Comparison of ENCODE assay signal across 21 cellular contexts in the genomic region with DNA sequence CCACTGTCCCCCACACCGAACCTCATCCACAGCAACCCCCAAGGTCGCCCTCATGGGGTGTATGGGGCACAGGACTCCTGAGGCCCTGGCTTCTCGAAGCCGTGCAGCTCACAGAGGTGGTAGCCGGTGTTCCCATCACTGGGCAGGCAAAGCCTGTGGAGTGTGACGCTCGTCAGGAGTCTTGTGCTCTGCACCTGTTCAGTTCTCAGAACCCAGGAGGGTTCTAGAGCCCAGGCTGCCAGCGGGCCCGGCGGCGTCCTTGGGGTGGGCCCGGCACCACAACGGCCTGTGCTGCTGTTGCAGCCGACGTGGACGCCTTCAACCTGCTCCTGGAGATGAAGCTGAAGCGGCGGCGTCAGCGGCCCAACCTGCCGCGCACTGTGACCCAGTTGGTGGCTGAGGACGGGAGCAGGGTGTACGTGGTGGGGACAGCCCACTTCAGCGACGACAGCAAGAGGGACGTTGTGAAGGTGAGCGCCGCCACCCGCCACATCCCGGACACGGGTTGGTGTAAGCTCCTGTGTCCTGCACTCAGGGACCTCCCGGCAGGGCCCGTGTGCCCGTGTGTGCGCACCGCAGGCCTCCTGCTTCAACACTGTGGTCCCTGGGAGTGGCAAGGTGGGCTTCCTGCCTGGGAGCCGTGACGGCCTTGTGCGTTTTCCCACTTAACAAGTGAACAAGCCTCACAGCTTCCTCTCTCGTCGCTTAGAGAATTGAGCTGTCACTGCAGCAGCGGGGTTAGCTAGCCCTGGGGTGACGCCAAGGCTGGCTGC. TPM values are rescaled to one million over a fixed set of nuclear protein-coding genes. Genes with fewer than 3 reads are reported as not detected.
DNase-seq lines count a peak whose midpoint lies in the region; ATAC-seq, FAIRE-seq and TF ChIP-seq lines count a peak whose summit lies in the region.
"Had no signal": no experiment of that assay in that cellular context is flagged by ENCODE, and none has a peak within 500 bp of the region (broad histone marks: within the 10 kb centered on the region; RNA-seq: fewer than 3 reads in every experiment).

No MANE protein-coding gene starts in this region.

- no peak for DNase-seq in activated CD4-positive, alpha-beta T cell treated with anti-CD3 and anti-CD28 coated beads, Interleukin-2, amount 10 ng/mL, durations not matched to agents 7 days and 5 days
- DNase-seq in activated CD4-positive, alpha-beta T cell treated with anti-CD3 and anti-CD28 coated beads for 36 hours = no peak
- DNase-seq in GM12878 (ENCODE audit: low read depth, low spot score) (no peak), NCI-H187 treated with DMSO at 0.1 percent for 48 hours (lab: John Stamatoyannopoulos, UW) (no peak)
- DNase-seq: activated CD8-positive, alpha-beta memory T cell treated with anti-CD3 and anti-CD28 coated beads, Interleukin-2, amount 50 U/mL, for 4 hours; activated effector memory CD4-positive, alpha-beta T cell treated with anti-CD3 and anti-CD28 coated beads, Interleukin-2, amount 50 U/mL, for 16 hours; Caco-2; foreskin fibroblast; HCEC 1CT; hippocampal formation; islet precursor cell; KG1; NCI-H1930; NCI-H226; NCI-H82; PC-9; stimulated activated CD4-positive, alpha-beta T cell treated with anti-CD3 and anti-CD28 coated beads, Interleukin-12 subunit alpha, Interleukin-12 subunit beta, amount 100 ng/mL, for 4 hours had no signal

- in situ Hi-C loops in GM12878 (cut with MboI) = no loop called here

- H3K4me3 ChIP-seq in GM12878 (no peak overlapping the region), neutrophil (ENCODE audit: low read depth in 1 of 2, low read length in 1 of 2) (no peak overlapping the region)
- H3K4me3 ChIP-seq: adrenal gland, lung, PC-9 had no signal

- no peak overlapping the region for H3K9ac ChIP-seq in GM12878 (ENCODE audit: control insufficient read depth, insufficient read depth, low read length)

- H3K27ac ChIP-seq in GM12878 (ENCODE audit: control insufficient read depth, insufficient read depth) (peak overlapping the region; percentile 61), neutrophil (peak overlapping the region; percentile 99)
- H3K27ac ChIP-seq: adrenal gland, PC-9 had no signal

- BruUV-seq in GM12878 (replicated peaks; lab: Mats Ljungman, UMichigan) = no TSS peak

- H3K27ac Mint-ChIP-seq in activated CD4-positive, alpha-beta T cell treated with anti-CD3 and anti-CD28 coated beads, Interleukin-2, amount 10 ng/mL, durations not matched to agents 7 days and 5 days = peak overlapping the region; percentile 2
- no peak overlapping the region for H3K27ac Mint-ChIP-seq in activated CD4-positive, alpha-beta T cell treated with anti-CD3 and anti-CD28 coated beads for 36 hours

- H3K9me3 ChIP-seq in GM12878 (replicated peaks; ENCODE audit: control insufficient read depth, insufficient read depth, low read length) (no peaks in the 10 kb centered on the region), neutrophil (no peaks in the 10 kb centered on the region)
- H3K9me3 ChIP-seq: adrenal gland, Caco-2 had no signal

- H3K4me2 ChIP-seq in GM12878 (ENCODE audit: control insufficient read depth, insufficient read depth) = peak overlapping the region; percentile 32
- H3K4me2 ChIP-seq: PC-9 had no signal

- peaks cover 28% of the 10 kb centered on the region for H3K4me1 Mint-ChIP-seq in activated CD4-positive, alpha-beta T cell treated with anti-CD3 and anti-CD28 coated beads, Interleukin-2, amount 10 ng/mL, durations not matched to agents 7 days and 5 days
- H3K4me1 Mint-ChIP-seq in activated CD4-positive, alpha-beta T cell treated with anti-CD3 and anti-CD28 coated beads for 36 hours = peaks cover 26% of the 10 kb centered on the region

- H3K36me3 ChIP-seq in GM12878 (ENCODE audit: control insufficient read depth in 2 of 2, insufficient read depth in 2 of 2, low read length in 1 of 2) = peaks cover 0 to 43% of the 10 kb centered on the region in 2 experiments; a peak in 3 of 4 replicates
- H3K36me3 ChIP-seq in neutrophil = peaks cover 57% of the 10 kb centered on the region

- no peaks in the 10 kb centered on the region for H3K27me3 Mint-ChIP-seq in activated CD4-positive, alpha-beta T cell treated with anti-CD3 and anti-CD28 coated beads, Interleukin-2, amount 10 ng/mL, durations not matched to agents 7 days and 5 days
- no peaks in the 10 kb centered on the region for H3K27me3 Mint-ChIP-seq in activated CD4-positive, alpha-beta T cell treated with anti-CD3 and anti-CD28 coated beads for 36 hours

- WGBS in GM12878 (ENCODE audit: insufficient coverage, insufficient replicate concordance, low lambda C conversion rate, missing lambda C conversion rate) = 78% methylated on average over 37 of the region's 44 CpGs

- H3K4me1 ChIP-seq in GM12878 (ENCODE audit: control insufficient read depth, insufficient read depth, low read length) (peaks cover 52% of the 10 kb centered on the region), neutrophil (ENCODE audit: control insufficient read depth in 1 of 2, insufficient read depth in 1 of 2, low read depth in 1 of 2, low read length in 1 of 2) (peaks cover 46 to 47% of the 10 kb centered on the region in 2 experiments)
- H3K4me1 ChIP-seq: Caco-2 had no signal

- TF ChIP-seq CTCF in GM12878 (IDR thresholded peaks at IDR 0.05 in 2 of 3, conservative IDR thresholded peaks at IDR 0.05 in 1 of 3; ENCODE audit: control insufficient read depth in 2 of 3, extremely low read depth in 1 of 3, insufficient read depth in 1 of 3, low read depth in 3 of 3, low read length in 3 of 3) = no peak
- TF ChIP-seq CTCF in neutrophil (IDR thresholded peaks at IDR 0.05) = no peak

- peaks cover 43% of the 10 kb centered on the region for H3K79me2 ChIP-seq in GM12878 (ENCODE audit: control insufficient read depth, insufficient read depth, low read length)

- H4K20me1 ChIP-seq in GM12878 (ENCODE audit: control insufficient read depth, insufficient read depth) = no peaks in the 10 kb centered on the region

- POLR2A ChIA-PET in activated CD4-positive, alpha-beta T cell treated with anti-CD3 and anti-CD28 coated beads, Interleukin-2, amount 10 ng/mL, durations not matched to agents 7 days and 5 days (lab: Charles Lee) = no interaction called here
- POLR2A ChIA-PET in activated CD4-positive, alpha-beta T cell treated with anti-CD3 and anti-CD28 coated beads for 36 hours (lab: Charles Lee) = no interaction called here
- POLR2A ChIA-PET in GM12878 (lab: Charles Lee) = interaction anchor here (0.9 kb wide), 1 partner anchor 111 kb away, joined by 3 read pairs; no protein-coding TSS in a partner anchor

- H2AFZ ChIP-seq in GM12878 (ENCODE audit: control insufficient read depth, low read depth, low read length) = no peak overlapping the region
- H2AFZ ChIP-seq: PC-9 had no signal

- H3K36me3 Mint-ChIP-seq in activated CD4-positive, alpha-beta T cell treated with anti-CD3 and anti-CD28 coated beads, Interleukin-2, amount 10 ng/mL, durations not matched to agents 7 days and 5 days (ENCODE audit: low read depth) = peaks cover 25% of the 10 kb centered on the region
- peaks cover 24% of the 10 kb centered on the region for H3K36me3 Mint-ChIP-seq in activated CD4-positive, alpha-beta T cell treated with anti-CD3 and anti-CD28 coated beads for 36 hours (ENCODE audit: low read depth)

- H3K27me3 ChIP-seq in GM12878 (replicated peaks in 1 of 2; ENCODE audit: control insufficient read depth in 2 of 2, insufficient read depth in 2 of 2, low read length in 1 of 2) (no peaks in the 10 kb centered on the region), neutrophil (no peaks in the 10 kb centered on the region)
- H3K27me3 ChIP-seq: adrenal gland had no signal

- no peak for FAIRE-seq in GM12878 (lab: Jason Lieb, UNC)

- H3K4me3 Mint-ChIP-seq in activated CD4-positive, alpha-beta T cell treated with anti-CD3 and anti-CD28 coated beads, Interleukin-2, amount 10 ng/mL, durations not matched to agents 7 days and 5 days = no peak overlapping the region
- H3K4me3 Mint-ChIP-seq in activated CD4-positive, alpha-beta T cell treated with anti-CD3 and anti-CD28 coated beads for 36 hours = no peak overlapping the region

- CTCF ChIA-PET in activated CD4-positive, alpha-beta T cell treated with anti-CD3 and anti-CD28 coated beads, Interleukin-2, amount 10 ng/mL, durations not matched to agents 7 days and 5 days (lab: Charles Lee) = no interaction called here
- CTCF ChIA-PET in activated CD4-positive, alpha-beta T cell treated with anti-CD3 and anti-CD28 coated beads for 36 hours (lab: Charles Lee) = interaction anchor here (0.6 to 0.7 kb wide), 2 partner anchors 30 to 51 kb away, joined by 3 to 4 read pairs; no protein-coding TSS in a partner anchor
- CTCF ChIA-PET in GM12878 (lab: Yijun Ruan, JAX) = no interaction called here

- TF ChIP-seq EP300 in GM12878 (IDR thresholded peaks at IDR 0.05; ENCODE audit: borderline replicate concordance in 1 of 2, control insufficient read depth in 1 of 2, low read depth in 2 of 2, low read length in 2 of 2) = no peak

- H3K9me3 Mint-ChIP-seq in activated CD4-positive, alpha-beta T cell treated with anti-CD3 and anti-CD28 coated beads, Interleukin-2, amount 10 ng/mL, durations not matched to agents 7 days and 5 days = no peaks in the 10 kb centered on the region
- H3K9me3 Mint-ChIP-seq in activated CD4-positive, alpha-beta T cell treated with anti-CD3 and anti-CD28 coated beads for 36 hours (ENCODE audit: low read depth) = no peaks in the 10 kb centered on the region

- no peak for ATAC-seq in activated CD4-positive, alpha-beta T cell treated with anti-CD3 and anti-CD28 coated beads for 36 hours
- ATAC-seq in GM12878 (no peak), GM19035 (IDR thresholded peaks at IDR 0.05; ENCODE audit: unreplicated experiment) (no peak)

- no peak for TF ChIP-seq RAD21 in GM12878 (IDR thresholded peaks at IDR 0.05; ENCODE audit: insufficient read depth, low read depth, low read length)

- intact Hi-C loops in activated CD4-positive, alpha-beta T cell treated with anti-CD3 and anti-CD28 coated beads for 36 hours (cut with DNase I, micrococcal nuclease) = loop anchor here in 1 of 2 experiments (5.0 to 10.0 kb wide), 3 partner anchors 47 to 259 kb away; no protein-coding TSS in a partner anchor
- intact Hi-C loops in GM12878 (cut with micrococcal nuclease; ENCODE audit: unreplicated experiment) = loop anchor here (10.0 kb wide), 1 partner anchor 259 kb away; no protein-coding TSS in a partner anchor

- no peak for TF ChIP-seq POLR2A in GM12878 (IDR thresholded peaks at IDR 0.05; ENCODE audit: low read depth, low read length)

- SMC1A ChIA-PET in GM12878 (lab: Charles Lee; ENCODE audit: uncharacterized antibody, unreplicated experiment) = no interaction called here

- RAD21 ChIA-PET in GM12878 (lab: Charles Lee; ENCODE audit: unreplicated experiment) = interaction anchor here (0.6 kb wide), 1 partner anchor 364 kb away, joined by 3 read pairs; no protein-coding TSS in a partner anchor

RNA-seq across cellular contexts. Expression of a gene that starts 6.6 kb away (rescaled TPM):
- 10 to 100 TPM; 17.4 to 25.5 TPM for total RNA-seq in activated CD4-positive, alpha-beta T cell treated with anti-CD3 and anti-CD28 coated beads, Interleukin-2, amount 10 ng/mL, durations not matched to agents 7 days and 5 days
- total RNA-seq in activated CD4-positive, alpha-beta T cell treated with anti-CD3 and anti-CD28 coated beads for 36 hours = 10 to 100 TPM; 14.4 to 18.3 TPM
- total RNA-seq in GM12878 (2013; cell fraction: nucleolus; rRNA removed) = 8.6 and 12.9 TPM in 2 replicates
- total RNA-seq in GM12878 (2014; rRNA removed) (19.8 and 23.3 TPM in 2 replicates), GM12878 (2014; rRNA removed; fragmentation: Illumina TruSeq; extraction: Trizol) (4.1 and 4.3 TPM in 2 replicates), GM12878 (2021) (18.1 and 21.7 TPM in 2 replicates)
- 4.5 TPM for polyA plus RNA-seq in GM12878 (2011; ENCODE audit: low read depth)
- polyA plus RNA-seq in GM12878 (2011; rRNA removed) (3.2 and 7.6 TPM in 2 replicates), GM12878 (2014; fragmentation: Illumina TruSeq; extraction: Trizol) (0.16 and 2.4 TPM in 2 replicates), GM12878 (2014; fragmentation: Nextera tagmentation; extraction: Ambion mirVana) (1 to 10 TPM in 1 of 2 experiments, under 1 TPM in 1; 0.42 to 1.4 TPM), GM12878 (2014; rRNA removed) (20.3 and 28.2 TPM in 2 replicates), GM12878 (2016; fragmentation: Nextera tagmentation; extraction: Ambion mirVana) (1 to 10 TPM; 2.1 to 2.3 TPM)
- polyA plus RNA-seq in GM12878 (2011; cell fraction: cytosol; rRNA removed) = 13.6 and 22.1 TPM in 2 replicates
- 54.5 and 73.7 TPM in 2 replicates for polyA plus RNA-seq in GM12878 (2011; cell fraction: nucleus; rRNA removed)
- 15.2 and 16.0 TPM in 2 replicates for polyA plus RNA-seq in GM12878 (2012)
- polyA minus RNA-seq in GM12878 (2011; rRNA and poly(A)+ RNA removed) = 5.2 and 11.2 TPM in 2 replicates
- polyA minus RNA-seq in GM12878 (2011; cell fraction: cytosol; rRNA and poly(A)+ RNA removed) = 3.5 and 3.7 TPM in 2 replicates
- 5.3 and 7.7 TPM in 2 replicates for polyA minus RNA-seq in GM12878 (2011; cell fraction: nucleus; rRNA and poly(A)+ RNA removed)

RNA-seq across cellular contexts. Expression of a gene that starts 8.5 kb away (rescaled TPM):
- 100 to 1,000 TPM; 112 to 138 TPM for total RNA-seq in activated CD4-positive, alpha-beta T cell treated with anti-CD3 and anti-CD28 coated beads, Interleukin-2, amount 10 ng/mL, durations not matched to agents 7 days and 5 days
- 10 to 100 TPM; 60.7 to 74.5 TPM for total RNA-seq in activated CD4-positive, alpha-beta T cell treated with anti-CD3 and anti-CD28 coated beads for 36 hours
- 46.9 and 56.0 TPM in 2 replicates for total RNA-seq in GM12878 (2013; cell fraction: nucleolus; rRNA removed)
- total RNA-seq in GM12878 (2014; rRNA removed) (60.8 and 83.1 TPM in 2 replicates), GM12878 (2014; rRNA removed; fragmentation: Illumina TruSeq; extraction: Trizol) (15.6 and 18.4 TPM in 2 replicates), GM12878 (2021) (111 and 116 TPM in 2 replicates)
- polyA plus RNA-seq in GM12878 (2011; ENCODE audit: low read depth) = 24.6 TPM
- polyA plus RNA-seq in GM12878 (2011; rRNA removed) (15.5 and 33.0 TPM in 2 replicates), GM12878 (2014; fragmentation: Illumina TruSeq; extraction: Trizol) (0.93 and 9.0 TPM in 2 replicates), GM12878 (2014; fragmentation: Nextera tagmentation; extraction: Ambion mirVana) (1 to 10 TPM in 1 of 2 experiments, under 1 TPM in 1; 0.43 to 2.2 TPM), GM12878 (2014; rRNA removed) (106 and 125 TPM in 2 replicates), GM12878 (2016; fragmentation: Nextera tagmentation; extraction: Ambion mirVana) (100 to 1,000 TPM in 1 of 2 experiments, 10 to 100 TPM in 1; 93.4 to 109 TPM)
- 51.3 and 72.8 TPM in 2 replicates for polyA plus RNA-seq in GM12878 (2011; cell fraction: cytosol; rRNA removed)
- polyA plus RNA-seq in GM12878 (2011; cell fraction: nucleus; rRNA removed) = 268 and 321 TPM in 2 replicates
- polyA plus RNA-seq in GM12878 (2012) = 77.8 and 82.8 TPM in 2 replicates
- 19.8 and 41.7 TPM in 2 replicates for polyA minus RNA-seq in GM12878 (2011; rRNA and poly(A)+ RNA removed)
- 20.7 and 20.9 TPM in 2 replicates for polyA minus RNA-seq in GM12878 (2011; cell fraction: cytosol; rRNA and poly(A)+ RNA removed)
- polyA minus RNA-seq in GM12878 (2011; cell fraction: nucleus; rRNA and poly(A)+ RNA removed) = 23.6 and 31.1 TPM in 2 replicates

RNA-seq across cellular contexts. Expression of a gene that starts 23.7 kb away (rescaled TPM):
- total RNA-seq in activated CD4-positive, alpha-beta T cell treated with anti-CD3 and anti-CD28 coated beads, Interleukin-2, amount 10 ng/mL, durations not matched to agents 7 days and 5 days = under 1 TPM; 0.10 TPM
- total RNA-seq in activated CD4-positive, alpha-beta T cell treated with anti-CD3 and anti-CD28 coated beads for 36 hours = 1 to 10 TPM; 2.2 to 2.7 TPM
- 0.35 and 0.44 TPM in 2 replicates for total RNA-seq in GM12878 (2013; cell fraction: nucleolus; rRNA removed)
- total RNA-seq in GM12878 (2014; rRNA removed) = 0.17 TPM in 1 of 2 replicates, not detected in the other
- 0.04 TPM in 1 of 2 replicates, not detected in the other for total RNA-seq in GM12878 (2014; rRNA removed; fragmentation: Illumina TruSeq; extraction: Trizol)
- 0.32 and 0.44 TPM in 2 replicates for total RNA-seq in GM12878 (2021)
- 0.18 TPM for polyA plus RNA-seq in GM12878 (2011; ENCODE audit: low read depth)
- 0.04 TPM in 1 of 2 replicates, not detected in the other for polyA plus RNA-seq in GM12878 (2011; rRNA removed)
- 0.07 and 0.08 TPM in 2 replicates for polyA plus RNA-seq in GM12878 (2011; cell fraction: cytosol; rRNA removed)
- 0.63 and 0.73 TPM in 2 replicates for polyA plus RNA-seq in GM12878 (2011; cell fraction: nucleus; rRNA removed)
- polyA plus RNA-seq in GM12878 (2012) = 0.80 TPM in 2 replicates
- polyA plus RNA-seq in GM12878 (2014; fragmentation: Illumina TruSeq; extraction: Trizol) = not detected in 2 replicates
- polyA plus RNA-seq in GM12878 (2014; fragmentation: Nextera tagmentation; extraction: Ambion mirVana) = not detected
- polyA plus RNA-seq in GM12878 (2014; rRNA removed) = 0.19 and 0.37 TPM in 2 replicates
- not detected for polyA plus RNA-seq in GM12878 (2016; fragmentation: Nextera tagmentation; extraction: Ambion mirVana)
- polyA minus RNA-seq in GM12878 (2011; rRNA and poly(A)+ RNA removed) = 0.15 TPM in 1 of 2 replicates, not detected in the other
- 0.31 TPM in 1 of 2 replicates, not detected in the other for polyA minus RNA-seq in GM12878 (2011; cell fraction: cytosol; rRNA and poly(A)+ RNA removed)
- not detected in 2 replicates for polyA minus RNA-seq in GM12878 (2011; cell fraction: nucleus; rRNA and poly(A)+ RNA removed)

RNA-seq across cellular contexts. Expression of a gene that starts 50.6 kb away (rescaled TPM):
- total RNA-seq in activated CD4-positive, alpha-beta T cell treated with anti-CD3 and anti-CD28 coated beads, Interleukin-2, amount 10 ng/mL, durations not matched to agents 7 days and 5 days = 10 to 100 TPM; 62.9 to 71.4 TPM
- total RNA-seq in activated CD4-positive, alpha-beta T cell treated with anti-CD3 and anti-CD28 coated beads for 36 hours = 10 to 100 TPM; 42.2 to 49.2 TPM
- total RNA-seq in GM12878 (2013; cell fraction: nucleolus; rRNA removed) = 117 and 138 TPM in 2 replicates
- total RNA-seq in GM12878 (2014; rRNA removed) = 29.8 and 31.1 TPM in 2 replicates
- 9.7 and 10.4 TPM in 2 replicates for total RNA-seq in GM12878 (2014; rRNA removed; fragmentation: Illumina TruSeq; extraction: Trizol)
- 33.3 and 41.4 TPM in 2 replicates for total RNA-seq in GM12878 (2021)
- polyA plus RNA-seq in GM12878 (2011; ENCODE audit: low read depth) = 14.9 TPM
- 7.7 and 16.1 TPM in 2 replicates for polyA plus RNA-seq in GM12878 (2011; rRNA removed)
- 16.2 and 26.4 TPM in 2 replicates for polyA plus RNA-seq in GM12878 (2011; cell fraction: cytosol; rRNA removed)
- polyA plus RNA-seq in GM12878 (2011; cell fraction: nucleus; rRNA removed) = 370 and 394 TPM in 2 replicates
- 31.4 and 32.3 TPM in 2 replicates for polyA plus RNA-seq in GM12878 (2012)
- 5.7 and 9.6 TPM in 2 replicates for polyA plus RNA-seq in GM12878 (2014; fragmentation: Illumina TruSeq; extraction: Trizol)
- 1 to 10 TPM in 1 of 2 experiments, under 1 TPM in 1; 0.74 to 2.0 TPM for polyA plus RNA-seq in GM12878 (2014; fragmentation: Nextera tagmentation; extraction: Ambion mirVana)
- polyA plus RNA-seq in GM12878 (2014; rRNA removed) = 35.5 and 42.2 TPM in 2 replicates
- 10 to 100 TPM; 22.8 to 23.0 TPM for polyA plus RNA-seq in GM12878 (2016; fragmentation: Nextera tagmentation; extraction: Ambion mirVana)
- 13.4 and 15.0 TPM in 2 replicates for polyA minus RNA-seq in GM12878 (2011; rRNA and poly(A)+ RNA removed)
- 10.2 and 10.4 TPM in 2 replicates for polyA minus RNA-seq in GM12878 (2011; cell fraction: cytosol; rRNA and poly(A)+ RNA removed)
- 32.4 and 44.1 TPM in 2 replicates for polyA minus RNA-seq in GM12878 (2011; cell fraction: nucleus; rRNA and poly(A)+ RNA removed)

RNA-seq across cellular contexts. Expression of a gene that starts 56.8 kb away (rescaled TPM):
- 10 to 100 TPM; 68.3 to 93.6 TPM for total RNA-seq in activated CD4-positive, alpha-beta T cell treated with anti-CD3 and anti-CD28 coated beads, Interleukin-2, amount 10 ng/mL, durations not matched to agents 7 days and 5 days
- 10 to 100 TPM; 33.5 to 41.5 TPM for total RNA-seq in activated CD4-positive, alpha-beta T cell treated with anti-CD3 and anti-CD28 coated beads for 36 hours
- total RNA-seq in GM12878 (2013; cell fraction: nucleolus; rRNA removed) = 111 and 138 TPM in 2 replicates
- total RNA-seq in GM12878 (2014; rRNA removed) = 13.8 and 20.5 TPM in 2 replicates
- total RNA-seq in GM12878 (2014; rRNA removed; fragmentation: Illumina TruSeq; extraction: Trizol) = 3.9 and 5.1 TPM in 2 replicates
- 42.4 and 48.6 TPM in 2 replicates for total RNA-seq in GM12878 (2021)
- polyA plus RNA-seq in GM12878 (2011; ENCODE audit: low read depth) = 19.5 TPM
- 4.4 and 7.9 TPM in 2 replicates for polyA plus RNA-seq in GM12878 (2011; rRNA removed)
- polyA plus RNA-seq in GM12878 (2011; cell fraction: cytosol; rRNA removed) = 6.1 and 11.1 TPM in 2 replicates
- polyA plus RNA-seq in GM12878 (2011; cell fraction: nucleus; rRNA removed) = 298 and 323 TPM in 2 replicates
- 62.3 and 69.8 TPM in 2 replicates for polyA plus RNA-seq in GM12878 (2012)
- polyA plus RNA-seq in GM12878 (2014; fragmentation: Illumina TruSeq; extraction: Trizol) = 1.2 and 4.3 TPM in 2 replicates
- polyA plus RNA-seq in GM12878 (2014; fragmentation: Nextera tagmentation; extraction: Ambion mirVana) = under 1 TPM; 0.26 to 0.51 TPM
- 42.3 and 51.7 TPM in 2 replicates for polyA plus RNA-seq in GM12878 (2014; rRNA removed)
- polyA plus RNA-seq in GM12878 (2016; fragmentation: Nextera tagmentation; extraction: Ambion mirVana) = 1 to 10 TPM; 4.5 to 5.0 TPM
- polyA minus RNA-seq in GM12878 (2011; rRNA and poly(A)+ RNA removed) = 9.3 and 15.4 TPM in 2 replicates
- polyA minus RNA-seq in GM12878 (2011; cell fraction: cytosol; rRNA and poly(A)+ RNA removed) = 11.4 and 11.5 TPM in 2 replicates
- polyA minus RNA-seq in GM12878 (2011; cell fraction: nucleus; rRNA and poly(A)+ RNA removed) = 51.5 and 73.5 TPM in 2 replicates
